Comparison of ENCODE assay signal across 8 cellular contexts in the genomic region with DNA sequence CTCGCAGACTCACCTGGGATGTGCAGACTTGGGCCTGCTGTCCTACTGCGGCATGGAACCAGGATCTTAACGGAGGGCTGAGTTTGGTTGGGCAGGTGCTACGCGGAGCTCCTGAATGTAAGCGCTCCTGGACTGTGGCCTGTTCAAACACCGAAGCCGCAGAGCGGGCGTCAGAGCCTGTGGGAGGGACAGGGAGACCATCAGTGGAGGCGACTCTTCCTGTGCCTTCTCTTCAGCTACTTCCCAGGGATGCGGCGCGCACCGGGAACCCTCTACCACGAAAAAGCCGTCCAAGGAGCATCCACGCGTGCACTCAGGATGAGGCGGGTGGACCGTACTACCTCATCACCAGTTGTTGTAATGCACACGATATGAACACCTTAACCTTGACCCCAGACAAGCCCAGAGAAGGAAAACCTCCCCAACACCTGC. TPM values are rescaled to one million over a fixed set of nuclear protein-coding genes. Genes with fewer than 3 reads are reported as not detected.
A peak's percentile ranks its signal among the peaks of the same experiment; 100 is the strongest.
DNase-seq lines count a peak whose midpoint lies in the region; ATAC-seq and TF ChIP-seq lines count a peak whose summit lies in the region.

No MANE protein-coding gene starts in this region.

- no peak for TF ChIP-seq POLR2A in suprapubic skin (IDR thresholded peaks at IDR 0.05)

- no peak overlapping the region for H3K27ac ChIP-seq in suprapubic skin

- TF ChIP-seq CTCF in suprapubic skin (IDR thresholded peaks at IDR 0.05) (no peak), GM20000 (IDR thresholded peaks at IDR 0.05; ENCODE audit: extremely low read depth, missing control alignments) (no peak)

- H3K27me3 ChIP-seq in suprapubic skin = no peaks in the 10 kb centered on the region

- H3K36me3 ChIP-seq in suprapubic skin = peaks cover 43% of the 10 kb centered on the region

- no peak for TF ChIP-seq EP300 in suprapubic skin (IDR thresholded peaks at IDR 0.05)

- DNase-seq in activated naive CD4-positive, alpha-beta T cell treated with anti-CD3 and anti-CD28 coated beads for 36 hours = no peak
- no peak for DNase-seq in activated naive CD4-positive, alpha-beta T cell treated with Interleukin-2 at 50 U/mL for 16 hours
- DNase-seq in T-helper 17 cell (no peak), immature natural killer cell (no peak), suprapubic skin (ENCODE audit: low spot score in 2 of 2) (no peak), amygdala (lab: John Stamatoyannopoulos, UW) (no peak), GM20000 (ENCODE audit: low spot score) (no peak), NCI-H82 treated with DMSO at 0.1 percent for 48 hours (lab: John Stamatoyannopoulos, UW; ENCODE audit: unreplicated experiment) (no peak)

- H3K4me1 ChIP-seq in suprapubic skin = peaks cover 34% of the 10 kb centered on the region

- H3K4me1 Mint-ChIP-seq in activated naive CD4-positive, alpha-beta T cell treated with anti-CD3 and anti-CD28 coated beads for 36 hours (ENCODE audit: low read depth) = peaks cover 36% of the 10 kb centered on the region
- peaks cover 33% of the 10 kb centered on the region for H3K4me1 Mint-ChIP-seq in T-helper 17 cell
- peaks cover 35 to 48% of the 10 kb centered on the region in 2 donors for H3K4me1 Mint-ChIP-seq in immature natural killer cell

- H3K27me3 Mint-ChIP-seq in activated naive CD4-positive, alpha-beta T cell treated with anti-CD3 and anti-CD28 coated beads for 36 hours (ENCODE audit: low read depth) = no peaks in the 10 kb centered on the region
- no peaks in the 10 kb centered on the region for H3K27me3 Mint-ChIP-seq in T-helper 17 cell
- H3K27me3 Mint-ChIP-seq in immature natural killer cell (ENCODE audit: low read depth in 3 of 3) = peaks cover 13 to 24% (median 16%) of the 10 kb centered on the region in 3 donors

- intact Hi-C loops in activated naive CD4-positive, alpha-beta T cell treated with anti-CD3 and anti-CD28 coated beads for 36 hours (cut with micrococcal nuclease) = no loop called here

- WGBS in suprapubic skin = 89% methylated on average over 18 of the region's 22 CpGs

- H3K36me3 Mint-ChIP-seq in activated naive CD4-positive, alpha-beta T cell treated with anti-CD3 and anti-CD28 coated beads for 36 hours (ENCODE audit: low read depth) = peaks cover 38% of the 10 kb centered on the region
- H3K36me3 Mint-ChIP-seq in T-helper 17 cell (ENCODE audit: low read depth) (peaks cover 16% of the 10 kb centered on the region), immature natural killer cell (peaks cover 5 to 34% (median 19%) of the 10 kb centered on the region in 3 donors)

- no peaks in the 10 kb centered on the region for H3K9me3 ChIP-seq in T-helper 17 cell (ENCODE audit: control insufficient read depth, low read length, poor library complexity, severe bottlenecking)
- no peaks in the 10 kb centered on the region for H3K9me3 ChIP-seq in suprapubic skin

- no peaks in the 10 kb centered on the region for H3K9me3 Mint-ChIP-seq in activated naive CD4-positive, alpha-beta T cell treated with anti-CD3 and anti-CD28 coated beads for 36 hours
- H3K9me3 Mint-ChIP-seq in immature natural killer cell = no peaks in the 10 kb centered on the region

- H3K4me3 ChIP-seq in suprapubic skin = peak overlapping the region; percentile 81

- CTCF ChIA-PET in activated naive CD4-positive, alpha-beta T cell treated with anti-CD3 and anti-CD28 coated beads for 36 hours (lab: Charles Lee) = interaction anchor here (0.7 to 0.8 kb wide), 2 partner anchors 9 to 343 kb away, joined by 3 read pairs; no protein-coding TSS in a partner anchor

- ATAC-seq in T-helper 17 cell = no peak

- peak overlapping the region; percentile 96 for H3K4me3 Mint-ChIP-seq in activated naive CD4-positive, alpha-beta T cell treated with anti-CD3 and anti-CD28 coated beads for 36 hours
- peak overlapping the region; percentile 95 for H3K4me3 Mint-ChIP-seq in T-helper 17 cell
- H3K4me3 Mint-ChIP-seq in immature natural killer cell = peak overlapping the region; percentile 84 to 96 (median 93)

- peak overlapping the region; percentile 93 for H3K27ac Mint-ChIP-seq in activated naive CD4-positive, alpha-beta T cell treated with anti-CD3 and anti-CD28 coated beads for 36 hours
- H3K27ac Mint-ChIP-seq in T-helper 17 cell (peak overlapping the region; percentile 95), immature natural killer cell (peak overlapping the region; percentile 93 to 99 (median 96))

RNA-seq across cellular contexts. Expression of gene USP36, which starts 2.0 kb away (rescaled TPM):
- 10 to 100 TPM; 65.3 to 68.7 TPM for total RNA-seq in activated naive CD4-positive, alpha-beta T cell treated with anti-CD3 and anti-CD28 coated beads for 36 hours
- 100 to 1,000 TPM; 418 to 474 TPM for total RNA-seq in T-helper 17 cell
- 10 to 100 TPM in 2 of 3 donors, 1 to 10 TPM in 1; 9.6 to 31.7 (median 22.7) TPM for polyA plus RNA-seq in immature natural killer cell
- total RNA-seq in suprapubic skin = 100 to 1,000 TPM in 1 of 4 donors, 10 to 100 TPM in 3; 60.1 to 118 (median 74.4) TPM

RNA-seq across cellular contexts. Expression of gene CYTH1, which starts 56.5 kb away (rescaled TPM):
- 100 to 1,000 TPM; 145 to 149 TPM for total RNA-seq in activated naive CD4-positive, alpha-beta T cell treated with anti-CD3 and anti-CD28 coated beads for 36 hours
- total RNA-seq in T-helper 17 cell (100 to 1,000 TPM; 462 to 497 TPM), suprapubic skin (10 to 100 TPM; 57.6 to 88.6 (median 74.9) TPM)
- polyA plus RNA-seq in immature natural killer cell = 100 to 1,000 TPM; 176 to 336 (median 233) TPM
